Comparison of ENCODE assay signal across 8 cellular contexts in the genomic region with DNA sequence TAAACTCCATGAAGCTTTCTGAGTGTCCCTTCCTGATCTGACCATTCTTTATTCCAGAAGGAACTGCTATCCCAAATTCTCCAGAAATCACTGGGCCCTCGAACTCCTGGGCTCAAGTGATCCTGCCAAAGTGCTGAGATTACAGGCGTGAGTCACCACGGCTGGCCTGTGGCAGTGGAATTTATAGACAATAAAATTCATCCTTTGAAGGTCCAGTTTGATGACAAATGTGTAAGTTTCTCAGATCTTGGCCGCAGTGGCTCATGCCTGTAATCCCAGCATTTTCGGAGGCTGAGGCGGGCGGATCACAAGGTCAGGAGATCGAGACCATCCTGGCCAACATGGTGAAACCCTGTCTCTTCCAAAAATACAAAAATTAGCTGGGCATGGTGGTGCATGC.
A peak's percentile ranks its signal among the peaks of the same experiment; 100 is the strongest.
DNase-seq lines count a peak whose midpoint lies in the region; ATAC-seq, FAIRE-seq and TF ChIP-seq lines count a peak whose summit lies in the region.
"Not testable (repeated sequence)": the region's sequence is repeated elsewhere in the genome, so short reads cannot be mapped to it uniquely, and the experiment has no call there.

No MANE protein-coding gene starts in this region.

- H3K23ac ChIP-seq in IMR-90 (ENCODE audit: low read depth, low read length), result not testable (repeated sequence)

- POLR2A ChIA-PET in A549 (lab: Yijun Ruan, JAX); IMR-90 (lab: Charles Lee; ENCODE audit: unreplicated experiment): not testable (repeated sequence)

- H3K9ac ChIP-seq in IMR-90 (ENCODE audit: low read depth, low read length); muscle layer of colon (ENCODE audit: low read length); smooth muscle cell (ENCODE audit: low read depth): not testable (repeated sequence)

- TF ChIP-seq RAD21 in A549 (conservative IDR thresholded peaks at IDR 0.05 in 1 of 2, IDR thresholded peaks at IDR 0.05 in 1 of 2); IMR-90 (IDR thresholded peaks at IDR 0.05; ENCODE audit: low read length): not testable (repeated sequence)

- in situ Hi-C loops in IMR-90 (cut with MboI; ENCODE audit: low sequenced_read_pairs), result not testable (repeated sequence)

- not testable (repeated sequence) for H3K9me3 ChIP-seq in A549; IMR-90 (ENCODE audit: control insufficient read depth, insufficient read depth, low read length); muscle layer of colon (ENCODE audit: low read length); smooth muscle cell (replicated peaks; ENCODE audit: low read depth)
- H3K9me3 ChIP-seq in esophagus squamous epithelium (peaks cover 0 to 13% (median 0%) of the 10 kb centered on the region in 3 donors), heart right ventricle (peaks cover 0 to 16% (median 4%) of the 10 kb centered on the region in 11 donors)

- DNase-seq in A549 (ENCODE audit: low read depth in 1 of 2, low spot score in 1 of 2), result peak in 1 of 2 experiments; percentile 60
- peak; percentile 69 for DNase-seq in ELR (ENCODE audit: low read depth)
- peak; percentile 63 for DNase-seq in IMR-90
- peak; percentile 61 for DNase-seq in T1000 (lab: John Stamatoyannopoulos, UW)
- DNase-seq in esophagus squamous epithelium (lab: John Stamatoyannopoulos, UW); heart right ventricle; smooth muscle cell (lab: John Stamatoyannopoulos, UW; ENCODE audit: unreplicated experiment): not testable (repeated sequence)

- not testable (repeated sequence) for H2BK15ac ChIP-seq in IMR-90 (ENCODE audit: low read depth, low read length)

- H4K20me1 ChIP-seq in IMR-90 (ENCODE audit: insufficient read depth, low read length), result not testable (repeated sequence)
- peaks cover 96% of the 10 kb centered on the region for H4K20me1 ChIP-seq in smooth muscle cell (ENCODE audit: low read depth)

- not testable (repeated sequence) for H3K79me1 ChIP-seq in IMR-90 (ENCODE audit: low read depth in 1 of 2, low read length in 2 of 2)

- not testable (repeated sequence) for TF ChIP-seq EP300 in A549 (IDR thresholded peaks at IDR 0.05)

- TF ChIP-seq CTCF in A549 (IDR thresholded peaks at IDR 0.05); IMR-90 (conservative IDR thresholded peaks at IDR 0.05; ENCODE audit: low read depth, low read length); esophagus squamous epithelium (IDR thresholded peaks at IDR 0.05); heart right ventricle (IDR thresholded peaks at IDR 0.05); smooth muscle cell (IDR thresholded peaks at IDR 0.05; ENCODE audit: borderline replicate concordance, insufficient read depth, poor library complexity, severe bottlenecking): not testable (repeated sequence)

- H3K27ac ChIP-seq in A549 (peak overlapping the region in 1 of 2 experiments; percentile 16; a peak in 1 of 6 replicates), esophagus squamous epithelium (peak overlapping the region; percentile 15 to 85 (median 52)), heart right ventricle (peak overlapping the region in 8 of 10 donors; percentile 22 to 61 (median 47)), muscle layer of colon (ENCODE audit: low read depth, low read length) (peak overlapping the region; percentile 7), smooth muscle cell (ENCODE audit: low read depth) (peak overlapping the region; percentile 54)
- H3K27ac ChIP-seq in IMR-90 (ENCODE audit: insufficient read depth, low read length), result not testable (repeated sequence)

- not testable (repeated sequence) for H2AFZ ChIP-seq in IMR-90 (replicated peaks; ENCODE audit: low read length, poor library complexity); smooth muscle cell (ENCODE audit: low read depth)

- H4K5ac ChIP-seq in IMR-90 (ENCODE audit: low read depth, low read length), result not testable (repeated sequence)

- 24% methylated on average over 8 of the region's 8 CpGs for WGBS in A549 (ENCODE audit: missing lambda C conversion rate)
- WGBS in IMR-90 (ENCODE audit: extremely low coverage in 2 of 2, insufficient read length in 1 of 2), 2 experiments, result no CpG with 5 or more reads among the region's 8 CpGs
- 44 to 45% methylated on average over 8 of the region's 8 CpGs for WGBS in esophagus squamous epithelium, 2 donors
- WGBS in heart right ventricle, 2 donors, result 49 to 58% methylated on average over 8 of the region's 8 CpGs
- whole genome bisulfite sequencing in smooth muscle cell (ENCODE audit: low lambda C conversion rate), result 10% methylated on average over 8 of the region's 8 CpGs

- not testable (repeated sequence) for H3K36me3 ChIP-seq in IMR-90 (ENCODE audit: control insufficient read depth, insufficient read depth, low read length); esophagus squamous epithelium; heart right ventricle; muscle layer of colon (ENCODE audit: insufficient read depth, low read length); smooth muscle cell (ENCODE audit: low read depth)

- intact Hi-C loops in IMR-90 (cut with micrococcal nuclease); esophagus squamous epithelium (cut with DNase I); heart right ventricle (cut with DNase I): not testable (repeated sequence)

- peaks cover 17% of the 10 kb centered on the region; the same call in 2 of the 3 replicates for H3K4me1 ChIP-seq in A549
- H3K4me1 ChIP-seq in IMR-90 (ENCODE audit: control insufficient read depth, insufficient read depth, low read length), result peaks cover 18% of the 10 kb centered on the region
- peaks cover 20 to 63% (median 26%) of the 10 kb centered on the region in 3 donors for H3K4me1 ChIP-seq in esophagus squamous epithelium
- peaks cover 10 to 57% (median 29%) of the 10 kb centered on the region in 9 donors for H3K4me1 ChIP-seq in heart right ventricle
- H3K4me1 ChIP-seq in muscle layer of colon (ENCODE audit: insufficient read depth, low read length), result peaks cover 35% of the 10 kb centered on the region
- not testable (repeated sequence) for H3K4me1 ChIP-seq in smooth muscle cell (ENCODE audit: low read depth)

- peaks cover 72% of the 10 kb centered on the region for H3K79me2 ChIP-seq in smooth muscle cell (ENCODE audit: low read depth)

- H3K27me3 ChIP-seq in IMR-90 (ENCODE audit: control insufficient read depth, insufficient read depth, low read length); esophagus squamous epithelium; heart right ventricle; muscle layer of colon (ENCODE audit: control insufficient read depth in 1 of 2, insufficient read depth in 2 of 2, low read length in 2 of 2); smooth muscle cell (ENCODE audit: low read depth): not testable (repeated sequence)

- not testable (repeated sequence) for TF ChIP-seq POLR2A in A549 (IDR thresholded peaks at IDR 0.05; ENCODE audit: low read length); IMR-90 (IDR thresholded peaks at IDR 0.05; ENCODE audit: low read depth, low read length); esophagus squamous epithelium (IDR thresholded peaks at IDR 0.05)

- H3K4ac ChIP-seq in IMR-90 (ENCODE audit: low read depth, low read length), result not testable (repeated sequence)

- not testable (repeated sequence) for BruUV-seq in IMR-90 (replicated peaks; lab: Mats Ljungman, UMichigan)

- H3K9me1 ChIP-seq in IMR-90 (ENCODE audit: insufficient read depth, low read length), result not testable (repeated sequence)

- not testable (repeated sequence) for H3K4me2 ChIP-seq in A549; IMR-90 (ENCODE audit: low read depth, low read length); smooth muscle cell

- H3K14ac ChIP-seq in IMR-90 (replicated peaks; ENCODE audit: low read depth, low read length), result not testable (repeated sequence)

- peak; percentile 56 for FAIRE-seq in A549 (lab: Jason Lieb, UNC)

- H3F3A ChIP-seq in smooth muscle cell (ENCODE audit: low read depth), result peaks cover 40% of the 10 kb centered on the region

- CTCF ChIA-PET in A549 (lab: Yijun Ruan, JAX); IMR-90 (lab: Yijun Ruan, JAX): not testable (repeated sequence)

- H2AK5ac ChIP-seq in IMR-90 (ENCODE audit: low read depth, low read length), result not testable (repeated sequence)

- peak; percentile 51 to 56; a peak in 3 of 6 replicates for ATAC-seq in A549
- peak; percentile 60 for ATAC-seq in IMR-90 (ENCODE audit: low read depth)
- ATAC-seq in heart right ventricle, result peak in 6 of 8 donors; percentile 44 to 62 (median 54)

- not testable (repeated sequence) for H3K18ac ChIP-seq in IMR-90 (ENCODE audit: low read depth, low read length)

- H3K4me3 ChIP-seq in A549; IMR-90 (ENCODE audit: insufficient read depth, low read depth, low read length); esophagus squamous epithelium; heart right ventricle; muscle layer of colon (ENCODE audit: low read depth in 1 of 2, low read length in 2 of 2); smooth muscle cell: not testable (repeated sequence)

- H4K91ac ChIP-seq in IMR-90 (ENCODE audit: insufficient read depth, low read depth, low read length), result not testable (repeated sequence)

- H2BK5ac ChIP-seq in IMR-90 (ENCODE audit: low read depth, low read length, poor library complexity, severe bottlenecking), result not testable (repeated sequence)

- not testable (repeated sequence) for H2BK120ac ChIP-seq in IMR-90 (ENCODE audit: low read depth, low read length)

- H2BK20ac ChIP-seq in IMR-90 (ENCODE audit: low read depth, low read length), result not testable (repeated sequence)

- H3K56ac ChIP-seq in IMR-90 (ENCODE audit: extremely low read depth, insufficient read depth, low read length), result not testable (repeated sequence)

- not testable (repeated sequence) for H4K8ac ChIP-seq in IMR-90 (ENCODE audit: low read depth in 2 of 2, low read length in 2 of 2)

- not testable (repeated sequence) for H2AK9ac ChIP-seq in IMR-90 (replicated peaks; ENCODE audit: low read depth, low read length, poor library complexity)

- dilution Hi-C loops in IMR-90 (cut with HindIII; ENCODE audit: low sequenced_read_pairs, unreplicated experiment), result not testable (repeated sequence)

TF ChIP-seq in A549, 52 proteins besides CTCF, POLR2A, EP300 and RAD21 (continues in another document):
- peak; percentile 44; the same call in 1 of the 2 replicates for TF ChIP-seq GATA3 (IDR thresholded peaks at IDR 0.05; ENCODE audit: borderline replicate concordance)
